8 cellular contexts compared by ENCODE assay signal in genomic region chr11:102279641-102280170, GRCh38. TPM values are rescaled to one million over a fixed set of nuclear protein-coding genes. Genes with fewer than 3 reads are reported as not detected.
DNase-seq lines count a peak whose midpoint lies in the region; ATAC-seq and TF ChIP-seq lines count a peak whose summit lies in the region.

No MANE protein-coding gene starts in this region.

- DNase-seq in AG20443 (ENCODE audit: low spot score), result peak; percentile 48
- no peak for DNase-seq in activated naive CD8-positive, alpha-beta T cell treated with anti-CD3 and anti-CD28 coated beads, Interleukin-2, amount 10 ng/mL, durations not matched to agents 7 days and 5 days
- DNase-seq in stimulated activated naive CD4-positive, alpha-beta T cell treated with Interleukin-2 at 50 U/mL for 16 hours (lab: John Stamatoyannopoulos, UW), result no peak
- no peak for DNase-seq in hypothalamus (lab: John Stamatoyannopoulos, UW)
- no peak for DNase-seq in MV-4-11 (lab: John Stamatoyannopoulos, UW)

- no peaks in the 10 kb centered on the region for H3K9me3 Mint-ChIP-seq in activated naive CD8-positive, alpha-beta T cell treated with anti-CD3 and anti-CD28 coated beads, Interleukin-2, amount 10 ng/mL, durations not matched to agents 7 days and 5 days

- POLR2A ChIA-PET in activated naive CD8-positive, alpha-beta T cell treated with anti-CD3 and anti-CD28 coated beads, Interleukin-2, amount 10 ng/mL, durations not matched to agents 7 days and 5 days (lab: Charles Lee), result no interaction called here

- H3K27ac Mint-ChIP-seq in activated naive CD8-positive, alpha-beta T cell treated with anti-CD3 and anti-CD28 coated beads, Interleukin-2, amount 10 ng/mL, durations not matched to agents 7 days and 5 days, result no peak overlapping the region

- peak; percentile 52 to 63 for TF ChIP-seq RAD21 in liver (IDR thresholded peaks at IDR 0.05)

- peaks cover 0 to 12% (median 0%) of the 10 kb centered on the region in 4 donors for H3K4me1 ChIP-seq in liver (ENCODE audit: control insufficient read depth in 4 of 4, insufficient read depth in 4 of 4, low read length in 3 of 4)

- H3K27me3 ChIP-seq in liver (ENCODE audit: control insufficient read depth in 4 of 4, insufficient read depth in 4 of 4, low read length in 3 of 4), result no peaks in the 10 kb centered on the region

- H3K27me3 Mint-ChIP-seq in activated naive CD8-positive, alpha-beta T cell treated with anti-CD3 and anti-CD28 coated beads, Interleukin-2, amount 10 ng/mL, durations not matched to agents 7 days and 5 days, result no peaks in the 10 kb centered on the region

- WGBS in liver, result 6% methylated on average over 13 of the region's 13 CpGs

- no peaks in the 10 kb centered on the region for H3K9me3 ChIP-seq in liver (ENCODE audit: control insufficient read depth in 4 of 4, low read length in 3 of 4)

- H3K36me3 Mint-ChIP-seq in activated naive CD8-positive, alpha-beta T cell treated with anti-CD3 and anti-CD28 coated beads, Interleukin-2, amount 10 ng/mL, durations not matched to agents 7 days and 5 days, result no peaks in the 10 kb centered on the region

- peak; percentile 16 for TF ChIP-seq CTCF in liver (IDR thresholded peaks at IDR 0.05; ENCODE audit: low read depth, low read length, missing input control)

- no peak overlapping the region for H3K27ac ChIP-seq in liver (ENCODE audit: low read depth in 1 of 2, low read length in 2 of 2)

- no peaks in the 10 kb centered on the region for H3K36me3 ChIP-seq in liver (ENCODE audit: control insufficient read depth in 4 of 4, insufficient read depth in 3 of 4, low read depth in 1 of 4, low read length in 3 of 4)

- H3K4me3 ChIP-seq in liver (ENCODE audit: low read depth in 1 of 3, low read length in 3 of 3), result peak overlapping the region in 2 of 3 donors; percentile 3 to 55

- ATAC-seq in GM19324 (IDR thresholded peaks at IDR 0.05; ENCODE audit: low FRiP score, unreplicated experiment) (peak; percentile 97), HG03139 (IDR thresholded peaks at IDR 0.05; ENCODE audit: unreplicated experiment) (peak; percentile 87)
- peak; percentile 50 for ATAC-seq in activated naive CD8-positive, alpha-beta T cell treated with anti-CD3 and anti-CD28 coated beads, Interleukin-2, amount 10 ng/mL, durations not matched to agents 7 days and 5 days (ENCODE audit: low read depth)

- peak overlapping the region; percentile 57 for H3K4me3 Mint-ChIP-seq in activated naive CD8-positive, alpha-beta T cell treated with anti-CD3 and anti-CD28 coated beads, Interleukin-2, amount 10 ng/mL, durations not matched to agents 7 days and 5 days

- peaks cover 7% of the 10 kb centered on the region for H3K4me1 Mint-ChIP-seq in activated naive CD8-positive, alpha-beta T cell treated with anti-CD3 and anti-CD28 coated beads, Interleukin-2, amount 10 ng/mL, durations not matched to agents 7 days and 5 days

- H3K9ac ChIP-seq in liver (ENCODE audit: low read depth in 1 of 2, low read length in 2 of 2), result no peak overlapping the region

TF ChIP-seq in liver, 16 proteins besides CTCF, POLR2A, EP300 and RAD21:
- TF ChIP-seq FOXA1 (IDR thresholded peaks at IDR 0.05), result no peak
- no peak for TF ChIP-seq FOXA2 (IDR thresholded peaks at IDR 0.05)
- TF ChIP-seq RXRA (IDR thresholded peaks at IDR 0.05), result peak; percentile 49 to 63
- no peak for TF ChIP-seq TAF1 (conservative IDR thresholded peaks at IDR 0.05)
- no peak for TF ChIP-seq ATF3 (IDR thresholded peaks at IDR 0.05)
- no peak for TF ChIP-seq HNF4G (IDR thresholded peaks at IDR 0.05)
- no peak for TF ChIP-seq EGR1 (IDR thresholded peaks at IDR 0.05; ENCODE audit: low read depth in 2 of 2)
- peak; percentile 43 for TF ChIP-seq SP1 (IDR thresholded peaks at IDR 0.05)
- TF ChIP-seq, protein P1, sequence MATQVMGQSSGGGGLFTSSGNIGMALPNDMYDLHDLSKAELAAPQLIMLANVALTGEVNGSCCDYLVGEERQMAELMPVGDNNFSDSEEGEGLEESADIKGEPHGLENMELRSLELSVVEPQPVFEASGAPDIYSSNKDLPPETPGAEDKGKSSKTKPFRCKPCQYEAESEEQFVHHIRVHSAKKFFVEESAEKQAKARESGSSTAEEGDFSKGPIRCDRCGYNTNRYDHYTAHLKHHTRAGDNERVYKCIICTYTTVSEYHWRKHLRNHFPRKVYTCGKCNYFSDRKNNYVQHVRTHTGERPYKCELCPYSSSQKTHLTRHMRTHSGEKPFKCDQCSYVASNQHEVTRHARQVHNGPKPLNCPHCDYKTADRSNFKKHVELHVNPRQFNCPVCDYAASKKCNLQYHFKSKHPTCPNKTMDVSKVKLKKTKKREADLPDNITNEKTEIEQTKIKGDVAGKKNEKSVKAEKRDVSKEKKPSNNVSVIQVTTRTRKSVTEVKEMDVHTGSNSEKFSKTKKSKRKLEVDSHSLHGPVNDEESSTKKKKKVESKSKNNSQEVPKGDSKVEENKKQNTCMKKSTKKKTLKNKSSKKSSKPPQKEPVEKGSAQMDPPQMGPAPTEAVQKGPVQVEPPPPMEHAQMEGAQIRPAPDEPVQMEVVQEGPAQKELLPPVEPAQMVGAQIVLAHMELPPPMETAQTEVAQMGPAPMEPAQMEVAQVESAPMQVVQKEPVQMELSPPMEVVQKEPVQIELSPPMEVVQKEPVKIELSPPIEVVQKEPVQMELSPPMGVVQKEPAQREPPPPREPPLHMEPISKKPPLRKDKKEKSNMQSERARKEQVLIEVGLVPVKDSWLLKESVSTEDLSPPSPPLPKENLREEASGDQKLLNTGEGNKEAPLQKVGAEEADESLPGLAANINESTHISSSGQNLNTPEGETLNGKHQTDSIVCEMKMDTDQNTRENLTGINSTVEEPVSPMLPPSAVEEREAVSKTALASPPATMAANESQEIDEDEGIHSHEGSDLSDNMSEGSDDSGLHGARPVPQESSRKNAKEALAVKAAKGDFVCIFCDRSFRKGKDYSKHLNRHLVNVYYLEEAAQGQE (IDR thresholded peaks at IDR 0.05), result peak; percentile 59
- TF ChIP-seq, protein P2, sequence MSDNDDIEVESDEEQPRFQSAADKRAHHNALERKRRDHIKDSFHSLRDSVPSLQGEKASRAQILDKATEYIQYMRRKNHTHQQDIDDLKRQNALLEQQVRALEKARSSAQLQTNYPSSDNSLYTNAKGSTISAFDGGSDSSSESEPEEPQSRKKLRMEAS (IDR thresholded peaks at IDR 0.05), result peak; percentile 19
- no peak for TF ChIP-seq ZBTB33 (IDR thresholded peaks at IDR 0.05)
- no peak for TF ChIP-seq GABPA (IDR thresholded peaks at IDR 0.05 in 1 of 2, conservative IDR thresholded peaks at IDR 0.05 in 1 of 2)
- TF ChIP-seq HNF4A (conservative IDR thresholded peaks at IDR 0.05), result peak; percentile 31 to 55
- TF ChIP-seq JUND (IDR thresholded peaks at IDR 0.05), result peak in 1 of 2 donors; percentile 22
- no peak for TF ChIP-seq NR2F2 (IDR thresholded peaks at IDR 0.05)
- peak; percentile 60 for TF ChIP-seq YY1 (IDR thresholded peaks at IDR 0.05)

RNA-seq across cellular contexts. Expression of gene BIRC3, which starts 37.6 kb away (rescaled TPM):
- 10 to 100 TPM; 55.0 to 59.3 TPM for total RNA-seq in activated naive CD8-positive, alpha-beta T cell treated with anti-CD3 and anti-CD28 coated beads, Interleukin-2, amount 10 ng/mL, durations not matched to agents 7 days and 5 days
- total RNA-seq in liver, result 1 to 10 TPM; 1.4 to 8.1 TPM
- polyA plus RNA-seq in liver, result 1 to 10 TPM; 1.9 to 4.0 TPM

Comparison
In these comparisons a context has a peak if more than half of its experiments do, and no peak if none do; other contexts are left out.
1. RNA of gene BIRC3, which starts 37.6 kb away (total RNA-seq): 55.0 to 59.3 TPM in activated naive CD8-positive, alpha-beta T cell treated with anti-CD3 and anti-CD28 coated beads, Interleukin-2, amount 10 ng/mL, durations not matched to agents 7 days and 5 days; 1.4 to 8.1 TPM in liver; every median in the first group is over 4 times any median in the second.
2. Peak in every context shown above with its lines, with median percentiles within 50 percentile points of each other: ATAC-seq.